ENCODE assay signal across 11 cellular contexts in genomic region chrX:36445576-36445975, GRCh38.
"Had no signal": no experiment of that assay in that cellular context is flagged by ENCODE, and none has a peak within 500 bp of the region (broad histone marks: within the 10 kb centered on the region; RNA-seq: fewer than 3 reads in every experiment).

No MANE protein-coding gene starts in this region.

- H3K4me3 Mint-ChIP-seq: dendritic cell treated with granulocyte-macrophage colony-stimulating factor and Interleukin-4, amounts not matched to agents 40 ng/mL and 50 ng/mL, for 4 days; effector memory CD8-positive, alpha-beta T cell; naive thymus-derived CD8-positive, alpha-beta T cell; type B pancreatic cell had no signal

- H3K27ac Mint-ChIP-seq: dendritic cell treated with granulocyte-macrophage colony-stimulating factor and Interleukin-4, amounts not matched to agents 40 ng/mL and 50 ng/mL, for 4 days; effector memory CD8-positive, alpha-beta T cell; naive thymus-derived CD8-positive, alpha-beta T cell; type B pancreatic cell had no signal

- H3K4me1 Mint-ChIP-seq: naive thymus-derived CD8-positive, alpha-beta T cell had no signal

- H3K36me3 Mint-ChIP-seq: type B pancreatic cell had no signal

- H3K9me3 Mint-ChIP-seq: type B pancreatic cell had no signal

- DNase-seq: effector memory CD8-positive, alpha-beta T cell; left colon; mammary epithelial cell; mucosa of descending colon; naive thymus-derived CD8-positive, alpha-beta T cell; posterior cingulate gyrus; sigmoid colon; stimulated activated naive CD4-positive, alpha-beta T cell treated with Interleukin-2 at 50 U/mL for 16 hours had no signal

- H3K27me3 Mint-ChIP-seq: dendritic cell treated with granulocyte-macrophage colony-stimulating factor and Interleukin-4, amounts not matched to agents 40 ng/mL and 50 ng/mL, for 4 days; effector memory CD8-positive, alpha-beta T cell; naive thymus-derived CD8-positive, alpha-beta T cell; type B pancreatic cell had no signal

- ATAC-seq: effector memory CD8-positive, alpha-beta T cell; gastroesophageal sphincter; left colon; mucosa of descending colon; naive thymus-derived CD8-positive, alpha-beta T cell had no signal
